ENCODE assay signal across 17 cellular contexts in genomic region chr9:129720865-129721545, GRCh38. TPM values are rescaled to one million over a fixed set of nuclear protein-coding genes. Genes with fewer than 3 reads are reported as not detected.
DNase-seq lines count a peak whose midpoint lies in the region; ATAC-seq and TF ChIP-seq lines count a peak whose summit lies in the region.
"Had no signal": no experiment of that assay in that cellular context is flagged by ENCODE, and none has a peak within 500 bp of the region (broad histone marks: within the 10 kb centered on the region; RNA-seq: fewer than 3 reads in every experiment).

No MANE protein-coding gene starts in this region.

- no peaks in the 10 kb centered on the region for H3K36me3 Mint-ChIP-seq in MCF 10A (ENCODE audit: insufficient read depth, unreplicated experiment)
- no peaks in the 10 kb centered on the region for H3K36me3 Mint-ChIP-seq in type B pancreatic cell

- H3K9ac ChIP-seq in mammary epithelial cell (ENCODE audit: insufficient read depth, low read length) (no peak overlapping the region), MM.1S (ENCODE audit: low read length) (no peak overlapping the region)

- intact Hi-C loops in MCF 10A (cut with micrococcal nuclease), result no loop called here
- intact Hi-C loops in mammary epithelial cell (cut with micrococcal nuclease), result no loop called here

- H3K4me1 Mint-ChIP-seq in MCF 10A (ENCODE audit: insufficient read depth, unreplicated experiment) (no peaks in the 10 kb centered on the region), type B pancreatic cell (ENCODE audit: unreplicated experiment) (peaks cover 7% of the 10 kb centered on the region)
- H3K4me1 Mint-ChIP-seq: activated CD4-positive, alpha-beta memory T cell treated with anti-CD3 and anti-CD28 coated beads, Interleukin-2, amount 10 ng/mL, durations not matched to agents 7 days and 5 days had no signal

- dilution Hi-C loops in mammary epithelial cell (cut with HindIII; ENCODE audit: low sequenced_read_pairs), result loop anchor here (10.0 kb wide), 1 partner anchor 46 kb away; no protein-coding TSS in a partner anchor

- no peak overlapping the region for H3K27ac ChIP-seq in mammary epithelial cell (ENCODE audit: insufficient read depth, low read depth, low read length)
- no peak overlapping the region for H3K27ac ChIP-seq in MM.1S (ENCODE audit: low read length)
- no peak overlapping the region for H3K27ac ChIP-seq in WERI-Rb-1
- H3K27ac ChIP-seq: neutrophil, sigmoid colon, tibial artery had no signal

- POLR2A ChIA-PET in MCF 10A (lab: Yijun Ruan, JAX), result interaction anchor here (0.7 to 1.7 kb wide), 2 partner anchors 16 to 44 kb away, joined by 3 to 5 read pairs; no protein-coding TSS in a partner anchor

- DNase-seq in MCF 10A (ENCODE audit: unreplicated experiment) (peak; percentile 41), mammary epithelial cell (no peak), MM.1S (no peak), WERI-Rb-1 (no peak), type B pancreatic cell (ENCODE audit: extremely low spot score, unreplicated experiment) (no peak), dermis blood vessel endothelial cell (no peak)
- DNase-seq: activated CD4-positive, alpha-beta memory T cell treated with anti-CD3 and anti-CD28 coated beads, Interleukin-2, amount 10 ng/mL, durations not matched to agents 7 days and 5 days; GOT3; NCI-H146; NCI-H524; sigmoid colon; stimulated activated CD4-positive, alpha-beta T cell treated with anti-CD3 and anti-CD28 coated beads, Interleukin-4, amount 100 ng/mL, for 24 hours; tibial artery had no signal

- H3F3A ChIP-seq in MM.1S (ENCODE audit: insufficient read depth, low read length), result no peaks in the 10 kb centered on the region

- CTCF ChIA-PET in MCF 10A (lab: Yijun Ruan, JAX), result interaction anchor here (0.5 to 1.4 kb wide), 5 partner anchors 20 to 585 kb away, joined by 3 to 6 read pairs (median 3); no protein-coding TSS in a partner anchor
- CTCF ChIA-PET in mammary epithelial cell (lab: Charles Lee; ENCODE audit: low non-redundant PET), result no interaction called here

- H3K27me3 ChIP-seq in mammary epithelial cell (ENCODE audit: insufficient read depth, low read length) (no peaks in the 10 kb centered on the region), MM.1S (replicated peaks; ENCODE audit: insufficient read depth, low read length) (peaks cover 98% of the 10 kb centered on the region), WERI-Rb-1 (ENCODE audit: insufficient read depth, low read depth, severe bottlenecking) (no peaks in the 10 kb centered on the region)
- H3K27me3 ChIP-seq: sigmoid colon, tibial artery had no signal

- H3K4me1 ChIP-seq in mammary epithelial cell (ENCODE audit: insufficient read depth, low read length) (no peaks in the 10 kb centered on the region), MM.1S (ENCODE audit: low read length) (no peaks in the 10 kb centered on the region)

- H3K4me3 ChIP-seq in mammary epithelial cell (replicated peaks in 1 of 3; ENCODE audit: insufficient read depth in 1 of 3, low read depth in 2 of 3, low read length in 3 of 3) (no peak overlapping the region), MM.1S (ENCODE audit: low read length) (no peak overlapping the region), WERI-Rb-1 (ENCODE audit: low read depth, low read length) (no peak overlapping the region)
- H3K4me3 ChIP-seq: sigmoid colon, tibial artery had no signal

- H3K9me3 ChIP-seq in mammary epithelial cell (replicated peaks; ENCODE audit: insufficient read depth, low read length) (no peaks in the 10 kb centered on the region), MM.1S (replicated peaks; ENCODE audit: insufficient read depth, low read length) (no peaks in the 10 kb centered on the region), WERI-Rb-1 (ENCODE audit: severe bottlenecking) (no peaks in the 10 kb centered on the region)
- H3K9me3 ChIP-seq: neutrophil, sigmoid colon, tibial artery had no signal

- H3K27me3 Mint-ChIP-seq in MCF 10A (ENCODE audit: insufficient read depth, unreplicated experiment) (peaks cover 7% of the 10 kb centered on the region), type B pancreatic cell (peaks cover 3% of the 10 kb centered on the region)

- no peaks in the 10 kb centered on the region for H3K9me3 Mint-ChIP-seq in MCF 10A (ENCODE audit: unreplicated experiment)
- no peaks in the 10 kb centered on the region for H3K9me3 Mint-ChIP-seq in type B pancreatic cell
- H3K9me3 Mint-ChIP-seq: activated CD4-positive, alpha-beta memory T cell treated with anti-CD3 and anti-CD28 coated beads, Interleukin-2, amount 10 ng/mL, durations not matched to agents 7 days and 5 days had no signal

- H3K79me2 ChIP-seq in mammary epithelial cell (ENCODE audit: insufficient read depth, low read length), result no peaks in the 10 kb centered on the region
- H3K79me2 ChIP-seq in MM.1S (ENCODE audit: low read length), result no peaks in the 10 kb centered on the region

- H3K36me3 ChIP-seq in mammary epithelial cell (ENCODE audit: insufficient read depth, low read length) (no peaks in the 10 kb centered on the region), MM.1S (replicated peaks; ENCODE audit: insufficient read depth, low read length) (no peaks in the 10 kb centered on the region), WERI-Rb-1 (no peaks in the 10 kb centered on the region)
- H3K36me3 ChIP-seq: neutrophil, sigmoid colon had no signal

- 77% methylated on average over 22 of the region's 25 CpGs for WGBS in mammary epithelial cell (ENCODE audit: low coverage, missing lambda C conversion rate)

- H3K4me3 Mint-ChIP-seq in MCF 10A (ENCODE audit: unreplicated experiment), result no peak overlapping the region
- no peak overlapping the region for H3K4me3 Mint-ChIP-seq in type B pancreatic cell
- H3K4me3 Mint-ChIP-seq: activated CD4-positive, alpha-beta memory T cell treated with anti-CD3 and anti-CD28 coated beads, Interleukin-2, amount 10 ng/mL, durations not matched to agents 7 days and 5 days; IgD-negative memory B cell had no signal

- BruUV-seq in MCF 10A (replicated peaks; lab: Mats Ljungman, UMichigan), result no TSS peak
- BruUV-seq in mammary epithelial cell (replicated peaks; lab: Mats Ljungman, UMichigan), result no TSS peak

- in situ Hi-C loops in mammary epithelial cell (cut with MboI; ENCODE audit: low sequenced_read_pairs in 2 of 2), result no loop called here

- no peak overlapping the region for H3K4me2 ChIP-seq in mammary epithelial cell (ENCODE audit: insufficient read depth, low read depth, low read length)
- no peak overlapping the region for H3K4me2 ChIP-seq in MM.1S (ENCODE audit: low read depth, low read length)

- no peak for ATAC-seq in GM21723 (IDR thresholded peaks at IDR 0.05; ENCODE audit: unreplicated experiment)
- ATAC-seq in HG03108 (IDR thresholded peaks at IDR 0.05; ENCODE audit: unreplicated experiment), result no peak

- TF ChIP-seq CTCF in MCF 10A (IDR thresholded peaks at IDR 0.05; ENCODE audit: unreplicated experiment) (peak; percentile 23), mammary epithelial cell (conservative IDR thresholded peaks at IDR 0.05 in 1 of 2, IDR thresholded peaks at IDR 0.05 in 1 of 2; ENCODE audit: extremely low read depth in 1 of 2, insufficient read depth in 1 of 2, low read depth in 1 of 2, low read length in 2 of 2) (no peak), MM.1S (IDR thresholded peaks at IDR 0.05; ENCODE audit: low read length) (peak; percentile 23; the same call in 1 of the 2 replicates), WERI-Rb-1 (IDR thresholded peaks at IDR 0.05; ENCODE audit: low read depth, low read length) (peak; percentile 33), type B pancreatic cell (conservative IDR thresholded peaks at IDR 0.05) (peak; percentile 19)

- H3K27ac Mint-ChIP-seq in MCF 10A (ENCODE audit: low read depth, unreplicated experiment) (no peak overlapping the region), type B pancreatic cell (no peak overlapping the region)
- H3K27ac Mint-ChIP-seq: activated CD4-positive, alpha-beta memory T cell treated with anti-CD3 and anti-CD28 coated beads, Interleukin-2, amount 10 ng/mL, durations not matched to agents 7 days and 5 days; IgD-negative memory B cell had no signal

- H2AFZ ChIP-seq in mammary epithelial cell (ENCODE audit: low read depth, low read length), result no peak overlapping the region
- H2AFZ ChIP-seq in MM.1S (ENCODE audit: low read length), result no peak overlapping the region

- H3K9me2 ChIP-seq in MM.1S (replicated peaks; ENCODE audit: insufficient read depth, low read length), result no peaks in the 10 kb centered on the region

- H4K20me1 ChIP-seq in mammary epithelial cell (ENCODE audit: insufficient read depth, low read length), result no peaks in the 10 kb centered on the region
- H4K20me1 ChIP-seq in MM.1S (ENCODE audit: insufficient read depth, low read length), result no peaks in the 10 kb centered on the region

RNA-seq across cellular contexts. Expression of gene PTGES, which starts 31.8 kb away (rescaled TPM):
- total RNA-seq in MCF 10A (2022), result 74.0 and 96.6 TPM in 2 replicates
- total RNA-seq in mammary epithelial cell, result 10 to 100 TPM in 1 of 2 donors, 1 to 10 TPM in 1; 6.2 to 57.2 TPM
- polyA plus RNA-seq in mammary epithelial cell, result 59.6 TPM
- polyA minus RNA-seq in mammary epithelial cell, result 69.8 TPM
- total RNA-seq in type B pancreatic cell (ENCODE audit: low replicate concordance), result 29.1 and 67.1 TPM in 2 replicates
- 0.47 and 0.51 TPM in 2 replicates for total RNA-seq in dermis blood vessel endothelial cell
- total RNA-seq: activated CD4-positive, alpha-beta memory T cell treated with anti-CD3 and anti-CD28 coated beads, Interleukin-2, amount 10 ng/mL, durations not matched to agents 7 days and 5 days had no signal
- polyA plus RNA-seq: IgD-negative memory B cell had no signal

RNA-seq across cellular contexts. Expression of gene PRRX2, which starts 55.6 kb away (rescaled TPM):
- total RNA-seq in MCF 10A (2022) (not detected in 2 replicates), mammary epithelial cell (under 1 TPM in 1 of 2 donors, not detected in 1; 0.33 TPM), type B pancreatic cell (ENCODE audit: low replicate concordance) (0.50 and 20.8 TPM in 2 replicates), dermis blood vessel endothelial cell (0.56 and 1.2 TPM in 2 replicates)
- not detected for polyA plus RNA-seq in mammary epithelial cell
- polyA minus RNA-seq in mammary epithelial cell, result not detected
- total RNA-seq: activated CD4-positive, alpha-beta memory T cell treated with anti-CD3 and anti-CD28 coated beads, Interleukin-2, amount 10 ng/mL, durations not matched to agents 7 days and 5 days had no signal
- polyA plus RNA-seq: IgD-negative memory B cell had no signal

Comparison
In these comparisons a context has a peak if more than half of its experiments do, and no peak if none do; other contexts are left out.
1. CTCF ChIP-seq: peak in MCF 10A (single experiment), MM.1S (single experiment), WERI-Rb-1 (single experiment) and type B pancreatic cell (single experiment); none in mammary epithelial cell (0 of 2).